In the genomic region with DNA sequence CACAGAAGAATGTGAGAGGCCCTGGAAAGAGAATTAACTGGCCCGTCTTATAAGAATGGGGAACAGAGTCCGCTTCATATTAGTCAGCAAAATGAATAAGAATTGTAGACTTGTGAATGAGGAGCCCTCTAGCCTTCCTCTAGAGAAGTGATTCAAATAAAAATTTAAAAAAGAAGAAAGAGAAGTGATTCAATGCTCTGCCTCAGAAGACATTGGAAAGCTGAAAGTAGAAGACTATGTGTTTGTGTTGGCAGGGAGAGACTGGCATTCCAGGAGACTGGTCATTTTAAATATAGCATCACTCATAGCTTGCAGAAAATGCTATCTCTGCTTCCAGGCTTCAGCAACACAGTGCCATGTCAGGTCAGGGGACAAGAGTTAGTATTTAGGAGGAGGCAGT, we compare ENCODE assay signal across 17 cellular contexts.
DNase-seq lines count a peak whose midpoint lies in the region; ATAC-seq and TF ChIP-seq lines count a peak whose summit lies in the region.
"Had no signal": no experiment of that assay in that cellular context is flagged by ENCODE, and none has a peak within 500 bp of the region (broad histone marks: within the 10 kb centered on the region; RNA-seq: fewer than 3 reads in every experiment).

No MANE protein-coding gene starts in this region.

- peak; percentile 82 for DNase-seq in GM23248
- DNase-seq in fibroblast of peridontal ligament (ENCODE audit: extremely low read depth) = peak; percentile 72
- DNase-seq in osteoblast (ENCODE audit: insufficient read length, low spot score, missing footprints) = peak; percentile 90
- no peak for DNase-seq in activated CD4-positive, alpha-beta T cell treated with anti-CD3 and anti-CD28 coated beads for 4 hours
- no peak for DNase-seq in thyroid gland
- no peak for DNase-seq in posterior cingulate gyrus
- DNase-seq: dermis blood vessel endothelial cell; glutamatergic neuron; HCEC 1CT; NCI-H2171 treated with DMSO at 0.1 percent for 48 hours; pancreas; stimulated activated naive CD8-positive, alpha-beta T cell treated with anti-CD3 and anti-CD28 coated beads, Interleukin-15, amount 100 ng/mL, for 72 hours; upper lobe of left lung had no signal

- no peak overlapping the region for H2AFZ ChIP-seq in GM23248
- no peak overlapping the region for H2AFZ ChIP-seq in osteoblast (ENCODE audit: low read length)

- no peak overlapping the region for H3K9ac ChIP-seq in GM23248
- H3K9ac ChIP-seq: BLaER1 treated with 17β-estradiol and CSF1 and Interleukin-3, amounts not matched to agents 10 nM and 100 nM had no signal

- TF ChIP-seq POLR2A in thyroid gland (IDR thresholded peaks at IDR 0.05) = no peak

- H3K4me3 ChIP-seq in GM23248 (no peak overlapping the region), osteoblast (ENCODE audit: insufficient read depth, low read length) (no peak overlapping the region), thyroid gland (replicated peaks in 1 of 3) (no peak overlapping the region)
- H3K4me3 ChIP-seq: BLaER1 treated with 17β-estradiol and CSF1 and Interleukin-3, amounts not matched to agents 10 nM and 100 nM; pancreas; upper lobe of left lung had no signal

- peaks cover 11% of the 10 kb centered on the region; the same call in 1 of the 2 replicates for H3K4me1 ChIP-seq in GM23248 (ENCODE audit: insufficient read depth)
- peaks cover 5% of the 10 kb centered on the region for H3K4me1 ChIP-seq in osteoblast (ENCODE audit: insufficient read depth, low read length)
- H3K4me1 ChIP-seq in thyroid gland = no peaks in the 10 kb centered on the region
- H3K4me1 ChIP-seq: pancreas, upper lobe of left lung had no signal

- intact Hi-C loops in thyroid gland (cut with DNase I) = no loop called here
- intact Hi-C loops in posterior cingulate gyrus (cut with DNase I) = no loop called here

- ATAC-seq in SK-N-SH treated with all-trans-retinoic acid at 6 μM for 48 hours = peak; percentile 42; the same call in 2 of the 3 replicates
- ATAC-seq: HepG2; pancreas; stimulated activated naive CD8-positive, alpha-beta T cell treated with anti-CD3 and anti-CD28 coated beads, Interleukin-15, amount 100 ng/mL, for 72 hours had no signal

- H3K79me2 ChIP-seq in GM23248 (ENCODE audit: insufficient read depth) (no peaks in the 10 kb centered on the region), osteoblast (ENCODE audit: insufficient read depth, low read length) (no peaks in the 10 kb centered on the region)

- no peaks in the 10 kb centered on the region for H3K9me2 ChIP-seq in GM23248 (ENCODE audit: insufficient read depth)

- TF ChIP-seq CTCF in osteoblast (IDR thresholded peaks at IDR 0.05; ENCODE audit: extremely low read depth, low read depth, low read length) = peak; percentile 37
- TF ChIP-seq CTCF in thyroid gland (IDR thresholded peaks at IDR 0.05) = no peak

- H3K4me2 ChIP-seq in GM23248 (ENCODE audit: unreplicated experiment) = peak overlapping the region; percentile 0
- H3K4me2 ChIP-seq in osteoblast (ENCODE audit: insufficient read depth, low read length) = peak overlapping the region; percentile 72

- H3K27ac ChIP-seq in GM23248 (peak overlapping the region; percentile 20), osteoblast (ENCODE audit: low read depth, low read length) (no peak overlapping the region), thyroid gland (no peak overlapping the region)
- H3K27ac ChIP-seq: BLaER1 treated with 17β-estradiol and CSF1 and Interleukin-3, amounts not matched to agents 10 nM and 100 nM; epithelial cell of prostate; pancreas; upper lobe of left lung had no signal

- H3F3A ChIP-seq in GM23248 (ENCODE audit: insufficient read depth) = peaks cover 4% of the 10 kb centered on the region

- H4K20me1 ChIP-seq in GM23248 (ENCODE audit: insufficient read depth) = no peaks in the 10 kb centered on the region
- H4K20me1 ChIP-seq in osteoblast (ENCODE audit: insufficient read depth, low read length) = no peaks in the 10 kb centered on the region
- H4K20me1 ChIP-seq: BLaER1 treated with 17β-estradiol and CSF1 and Interleukin-3, amounts not matched to agents 10 nM and 100 nM had no signal

- in situ Hi-C loops in GM23248 (cut with MboI) = no loop called here

- no peaks in the 10 kb centered on the region for H3K27me3 ChIP-seq in GM23248 (replicated peaks; ENCODE audit: insufficient read depth)
- H3K27me3 ChIP-seq in osteoblast (ENCODE audit: insufficient read depth, low read length) = no peaks in the 10 kb centered on the region
- H3K27me3 ChIP-seq in thyroid gland = no peaks in the 10 kb centered on the region
- H3K27me3 ChIP-seq: BLaER1 treated with 17β-estradiol and CSF1 and Interleukin-3, amounts not matched to agents 10 nM and 100 nM; pancreas; upper lobe of left lung had no signal

- WGBS in GM23248 (ENCODE audit: low coverage in 1 of 2, low lambda C conversion rate in 2 of 2, missing lambda C conversion rate in 2 of 2), 2 experiments = 86 to 89% methylated on average over 2 of the region's 2 CpGs
- WGBS in thyroid gland, 2 donors = 47 to 91% methylated on average over 2 of the region's 2 CpGs

- H3K9me3 ChIP-seq in GM23248 (ENCODE audit: low read depth) (no peaks in the 10 kb centered on the region), osteoblast (ENCODE audit: low read depth, low read length) (no peaks in the 10 kb centered on the region), thyroid gland (no peaks in the 10 kb centered on the region)
- H3K9me3 ChIP-seq: upper lobe of left lung had no signal

- H3K36me3 ChIP-seq in GM23248 (ENCODE audit: low read depth) (no peaks in the 10 kb centered on the region), osteoblast (ENCODE audit: insufficient read depth, low read length) (no peaks in the 10 kb centered on the region), thyroid gland (no peaks in the 10 kb centered on the region)
- H3K36me3 ChIP-seq: pancreas, upper lobe of left lung had no signal

TF ChIP-seq in SK-N-SH treated with all-trans-retinoic acid at 6 μM for 48 hours, 23 proteins besides CTCF, POLR2A, EP300 and RAD21:
- no peak for TF ChIP-seq ZNF70 (CRISPR knock-in tag; IDR thresholded peaks at IDR 0.05)
- TF ChIP-seq, protein P1, sequence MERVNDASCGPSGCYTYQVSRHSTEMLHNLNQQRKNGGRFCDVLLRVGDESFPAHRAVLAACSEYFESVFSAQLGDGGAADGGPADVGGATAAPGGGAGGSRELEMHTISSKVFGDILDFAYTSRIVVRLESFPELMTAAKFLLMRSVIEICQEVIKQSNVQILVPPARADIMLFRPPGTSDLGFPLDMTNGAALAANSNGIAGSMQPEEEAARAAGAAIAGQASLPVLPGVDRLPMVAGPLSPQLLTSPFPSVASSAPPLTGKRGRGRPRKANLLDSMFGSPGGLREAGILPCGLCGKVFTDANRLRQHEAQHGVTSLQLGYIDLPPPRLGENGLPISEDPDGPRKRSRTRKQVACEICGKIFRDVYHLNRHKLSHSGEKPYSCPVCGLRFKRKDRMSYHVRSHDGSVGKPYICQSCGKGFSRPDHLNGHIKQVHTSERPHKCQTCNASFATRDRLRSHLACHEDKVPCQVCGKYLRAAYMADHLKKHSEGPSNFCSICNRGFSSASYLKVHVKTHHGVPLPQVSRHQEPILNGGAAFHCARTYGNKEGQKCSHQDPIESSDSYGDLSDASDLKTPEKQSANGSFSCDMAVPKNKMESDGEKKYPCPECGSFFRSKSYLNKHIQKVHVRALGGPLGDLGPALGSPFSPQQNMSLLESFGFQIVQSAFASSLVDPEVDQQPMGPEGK (CRISPR knock-in tag; IDR thresholded peaks at IDR 0.05; ENCODE audit: borderline replicate concordance) = no peak
- TF ChIP-seq TOX (CRISPR knock-in tag; IDR thresholded peaks at IDR 0.05; ENCODE audit: borderline replicate concordance) = no peak

Comparison
In these comparisons a context has a peak if more than half of its experiments do, and no peak if none do; other contexts are left out.
1. DNase-seq: peak in GM23248 (single experiment), fibroblast of peridontal ligament (single experiment) and osteoblast (single experiment); none in activated CD4-positive, alpha-beta T cell treated with anti-CD3 and anti-CD28 coated beads for 4 hours (0 of 2), thyroid gland (0 of 2) and posterior cingulate gyrus (0 of 10).